ENCODE assay signal across 14 cellular contexts in the genomic region with DNA sequence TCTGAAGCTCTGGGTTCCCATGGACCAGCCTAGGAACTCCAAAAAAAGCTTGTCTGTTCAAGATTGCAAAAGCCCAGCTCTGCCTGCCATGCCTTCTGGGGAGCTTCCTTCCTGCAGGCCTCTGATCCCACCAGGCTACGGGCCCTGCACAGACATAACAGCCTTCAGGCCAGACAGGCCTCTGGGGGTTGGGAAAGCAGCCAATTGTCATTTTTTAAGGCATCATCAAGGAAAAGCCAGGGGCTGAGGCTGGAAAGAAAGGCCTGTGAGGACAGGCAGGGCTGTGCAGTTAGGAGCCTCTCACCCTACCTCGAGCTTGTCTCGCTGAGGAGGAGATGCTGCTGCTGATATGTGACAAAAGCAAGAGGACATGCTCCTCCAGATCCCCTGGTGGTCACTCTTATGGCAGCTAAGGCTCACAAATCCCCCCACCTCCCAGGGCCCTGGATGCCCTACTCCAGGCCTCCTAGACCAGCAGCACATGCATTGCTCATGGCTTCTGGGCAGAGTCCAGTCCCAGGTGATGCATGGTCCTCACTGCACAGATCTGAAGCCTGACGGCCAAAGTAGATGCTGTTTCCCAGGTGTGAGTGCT. TPM values are rescaled to one million over a fixed set of nuclear protein-coding genes. Genes with fewer than 3 reads are reported as not detected.
DNase-seq lines count a peak whose midpoint lies in the region; ATAC-seq and TF ChIP-seq lines count a peak whose summit lies in the region.
"Had no signal": no experiment of that assay in that cellular context is flagged by ENCODE, and none has a peak within 500 bp of the region (broad histone marks: within the 10 kb centered on the region; RNA-seq: fewer than 3 reads in every experiment).

No MANE protein-coding gene starts in this region.

- H3K79me2 ChIP-seq in Karpas-422 (ENCODE audit: low read length) = peaks cover under 1% of the 10 kb centered on the region; the same call in 1 of the 2 replicates

- H3K4me3 Mint-ChIP-seq in endodermal cell (no peak overlapping the region), type B pancreatic cell (no peak overlapping the region)
- H3K4me3 Mint-ChIP-seq in naive thymus-derived CD8-positive, alpha-beta T cell = peak overlapping the region in 8 of 10 donors; percentile 24 to 99 (median 46)

- no peaks in the 10 kb centered on the region for H3K9me2 ChIP-seq in Karpas-422 (replicated peaks; ENCODE audit: insufficient read depth, low read length)

- H3K4me3 ChIP-seq in Karpas-422 (ENCODE audit: low read length) (no peak overlapping the region), endodermal cell (ENCODE audit: low read length) (no peak overlapping the region)
- H3K4me3 ChIP-seq: lung, thoracic aorta had no signal

- H3K27me3 ChIP-seq in Karpas-422 (ENCODE audit: low read length) = no peaks in the 10 kb centered on the region
- no peaks in the 10 kb centered on the region for H3K27me3 ChIP-seq in endodermal cell (ENCODE audit: control insufficient read depth, insufficient read depth, low read length, poor library complexity, severe bottlenecking)

- POLR2A ChIA-PET in naive thymus-derived CD8-positive, alpha-beta T cell (lab: Charles Lee) = interaction anchor here (0.6 kb wide), 1 partner anchor 17 kb away, joined by 5 read pairs; no protein-coding TSS in a partner anchor

- H3K27ac ChIP-seq in Karpas-422 (ENCODE audit: low read length) (peak overlapping the region; percentile 53), endodermal cell (ENCODE audit: low read depth, low read length) (no peak overlapping the region)
- H3K27ac ChIP-seq: epithelial cell of prostate, thoracic aorta had no signal

- H3K9ac ChIP-seq in Karpas-422 (ENCODE audit: low read length) (no peak overlapping the region), endodermal cell (ENCODE audit: extremely low read depth, low read length, poor library complexity, severe bottlenecking) (no peak overlapping the region)

- H3K36me3 ChIP-seq in Karpas-422 (ENCODE audit: insufficient read depth, low read length) (peaks cover 20% of the 10 kb centered on the region), endodermal cell (ENCODE audit: control insufficient read depth, insufficient read depth, low read length) (no peaks in the 10 kb centered on the region)
- H3K36me3 ChIP-seq: thoracic aorta had no signal

- H3K27me3 Mint-ChIP-seq in endodermal cell (ENCODE audit: insufficient read depth) (peaks cover 2% of the 10 kb centered on the region), type B pancreatic cell (peaks cover 3% of the 10 kb centered on the region)
- H3K27me3 Mint-ChIP-seq in naive thymus-derived CD8-positive, alpha-beta T cell = no peaks in the 10 kb centered on the region

- ATAC-seq in naive thymus-derived CD8-positive, alpha-beta T cell = no peak
- no peak for ATAC-seq in GM21786 (IDR thresholded peaks at IDR 0.05; ENCODE audit: unreplicated experiment)

- WGBS in endodermal cell (ENCODE audit: insufficient coverage in 1 of 2, insufficient read length in 1 of 2), 2 experiments = 85 to 95% methylated on average over 4 of the region's 4 CpGs

- H4K20me1 ChIP-seq in Karpas-422 (ENCODE audit: insufficient read depth, low read depth, low read length) = no peaks in the 10 kb centered on the region

- in situ Hi-C loops in GM13976 (cut with MboI; ENCODE audit: low sequenced_read_pairs, unreplicated experiment) = no loop called here

- H3K9me3 Mint-ChIP-seq in endodermal cell (peaks cover 1% of the 10 kb centered on the region), type B pancreatic cell (no peaks in the 10 kb centered on the region)
- no peaks in the 10 kb centered on the region for H3K9me3 Mint-ChIP-seq in naive thymus-derived CD8-positive, alpha-beta T cell
- H3K9me3 Mint-ChIP-seq: activated T-helper 2 cell treated with anti-CD3 and anti-CD28 coated beads, Interferon-gamma antibody, Interleukin-2, Interleukin-4, amounts not matched to agents 10 μg/mL and 5 μg/mL and 100 μg/mL, durations not matched to agents 14 hours and 24 hours and 36 hours had no signal

- H3K27ac Mint-ChIP-seq in endodermal cell = peak overlapping the region; percentile 17
- peak overlapping the region in 9 of 10 donors; percentile 13 to 100 (median 63) for H3K27ac Mint-ChIP-seq in naive thymus-derived CD8-positive, alpha-beta T cell
- H3K27ac Mint-ChIP-seq in type B pancreatic cell = no peak overlapping the region
- H3K27ac Mint-ChIP-seq: activated T-helper 2 cell treated with anti-CD3 and anti-CD28 coated beads, Interferon-gamma antibody, Interleukin-2, Interleukin-4, amounts not matched to agents 10 μg/mL and 5 μg/mL and 100 μg/mL, durations not matched to agents 14 hours and 24 hours and 36 hours had no signal

- no peak overlapping the region for H3K4me2 ChIP-seq in Karpas-422 (ENCODE audit: low read depth, low read length, poor library complexity, severe bottlenecking)

- no peak overlapping the region for H2AFZ ChIP-seq in Karpas-422 (ENCODE audit: low read length)

- H3K9me3 ChIP-seq in Karpas-422 (ENCODE audit: low read length) (no peaks in the 10 kb centered on the region), endodermal cell (ENCODE audit: control insufficient read depth, low read length) (no peaks in the 10 kb centered on the region)
- H3K9me3 ChIP-seq: thoracic aorta had no signal

- DNase-seq in ELF-1 (ENCODE audit: low read depth, low spot score) = peak; percentile 57
- no peak for DNase-seq in Karpas-422
- peak; percentile 73 for DNase-seq in endodermal cell
- DNase-seq in naive thymus-derived CD8-positive, alpha-beta T cell = no peak
- DNase-seq in type B pancreatic cell (ENCODE audit: extremely low spot score, unreplicated experiment) = no peak
- no peak for DNase-seq in GM13976 (ENCODE audit: low spot score)
- DNase-seq: DMS 273 treated with DMSO at 0.1 percent for 48 hours, hypothalamus, SW 1271 had no signal

- H3K4me1 Mint-ChIP-seq in endodermal cell (peaks cover 2% of the 10 kb centered on the region), type B pancreatic cell (ENCODE audit: unreplicated experiment) (peaks cover 6% of the 10 kb centered on the region)
- peaks cover 31 to 89% (median 83%) of the 10 kb centered on the region in 4 donors for H3K4me1 Mint-ChIP-seq in naive thymus-derived CD8-positive, alpha-beta T cell

- H3K36me3 Mint-ChIP-seq in endodermal cell (ENCODE audit: low read depth) (no peaks in the 10 kb centered on the region), type B pancreatic cell (no peaks in the 10 kb centered on the region)
- H3K36me3 Mint-ChIP-seq in naive thymus-derived CD8-positive, alpha-beta T cell = peaks cover 0 to 59% (median 20%) of the 10 kb centered on the region in 3 donors

- peak; percentile 70 for TF ChIP-seq CTCF in endodermal cell (conservative IDR thresholded peaks at IDR 0.05)
- TF ChIP-seq CTCF in type B pancreatic cell (conservative IDR thresholded peaks at IDR 0.05) = no peak
- no peak for TF ChIP-seq CTCF in GM13976 (IDR thresholded peaks at IDR 0.05; ENCODE audit: borderline replicate concordance, control extremely low read depth, extremely low read depth, insufficient read depth, missing control alignments)

- peaks cover 53% of the 10 kb centered on the region for H3K4me1 ChIP-seq in Karpas-422 (ENCODE audit: low read length)
- no peaks in the 10 kb centered on the region for H3K4me1 ChIP-seq in endodermal cell (ENCODE audit: control insufficient read depth, insufficient read depth, low read length)

RNA-seq across cellular contexts. Expression of gene TMEM229B, which starts 2.9 kb away (rescaled TPM):
- 60.2 and 84.7 TPM in 2 replicates for total RNA-seq in Karpas-422 (2014; rRNA removed; shearing (Covaris generic); ENCODE audit: low replicate concordance)
- total RNA-seq in endodermal cell = 1 to 10 TPM; 1.1 to 1.5 TPM
- 0.25 TPM for polyA plus RNA-seq in endodermal cell (2013, experiment 1 of 2)
- 0.37 TPM for polyA plus RNA-seq in endodermal cell (2013, experiment 2 of 2)
- total RNA-seq in naive thymus-derived CD8-positive, alpha-beta T cell = 10 to 100 TPM; 22.5 to 25.6 TPM
- polyA plus RNA-seq in naive thymus-derived CD8-positive, alpha-beta T cell = 10 to 100 TPM; 17.2 to 27.5 (median 17.3) TPM
- total RNA-seq in type B pancreatic cell (ENCODE audit: low replicate concordance) = 2.1 and 2.7 TPM in 2 replicates

RNA-seq across cellular contexts. Expression of gene PLEKHH1, which starts 47.5 kb away (rescaled TPM):
- 0.83 and 3.7 TPM in 2 replicates for total RNA-seq in Karpas-422 (2014; rRNA removed; shearing (Covaris generic); ENCODE audit: low replicate concordance)
- total RNA-seq in endodermal cell (10 to 100 TPM; 59.9 to 61.1 TPM), type B pancreatic cell (ENCODE audit: low replicate concordance) (25.3 and 40.0 TPM in 2 replicates)
- polyA plus RNA-seq in endodermal cell (2013, experiment 1 of 2) = 13.3 TPM
- 12.7 TPM for polyA plus RNA-seq in endodermal cell (2013, experiment 2 of 2)
- total RNA-seq in naive thymus-derived CD8-positive, alpha-beta T cell = 1 to 10 TPM; 1.0 to 1.4 TPM
- polyA plus RNA-seq in naive thymus-derived CD8-positive, alpha-beta T cell = under 1 TPM in 2 of 3 donors, not detected in 1; 0.06 to 0.07 TPM

Comparison
In these comparisons a context has a peak if more than half of its experiments do, and no peak if none do; other contexts are left out.
1. DNase-seq: peak in ELF-1 (single experiment) and endodermal cell (single experiment); none in Karpas-422 (single experiment), naive thymus-derived CD8-positive, alpha-beta T cell (0 of 10), type B pancreatic cell (single experiment) and GM13976 (single experiment).
2. H3K4me3 Mint-ChIP-seq: peak in naive thymus-derived CD8-positive, alpha-beta T cell (8 of 10); none in endodermal cell (single experiment) and type B pancreatic cell (single experiment).